ENCODE assay signal across 8 cellular contexts in the genomic region with DNA sequence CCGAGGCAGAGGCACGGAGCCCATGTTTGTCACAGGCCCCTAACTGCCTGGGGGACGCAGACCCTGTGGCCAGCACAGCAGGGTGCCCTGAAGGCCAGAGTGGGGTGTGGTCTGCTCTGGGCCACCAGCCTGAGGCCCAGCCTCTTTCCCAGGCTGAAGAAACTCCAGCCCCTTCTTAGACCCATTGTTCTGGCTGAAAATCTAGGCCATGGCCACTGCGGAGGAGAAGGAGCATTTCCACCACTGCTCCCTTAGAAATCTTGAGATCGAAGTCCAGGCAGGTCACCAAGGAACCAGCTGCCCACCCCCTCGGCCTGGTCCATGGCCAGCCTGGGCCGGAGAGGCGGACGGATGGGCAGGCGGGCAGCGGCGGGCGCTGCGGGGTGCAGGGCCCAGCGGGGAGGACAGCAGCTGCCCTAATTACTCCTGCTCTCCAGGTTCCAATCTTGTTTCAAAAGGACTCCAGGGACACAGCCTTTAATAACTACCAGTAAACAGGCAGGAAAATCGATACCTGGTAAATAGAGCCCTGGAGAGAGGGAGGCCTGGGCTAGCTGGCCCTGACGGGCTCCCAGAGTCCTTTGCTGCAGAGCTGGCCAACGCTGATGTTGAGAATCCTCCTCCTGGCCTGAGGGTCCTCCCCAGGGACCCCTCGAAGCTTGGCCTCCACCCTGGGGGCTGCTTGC. TPM values are rescaled to one million over a fixed set of nuclear protein-coding genes. Genes with fewer than 3 reads are reported as not detected.
DNase-seq lines count a peak whose midpoint lies in the region; ATAC-seq and TF ChIP-seq lines count a peak whose summit lies in the region.

No MANE protein-coding gene starts in this region.

- no peaks in the 10 kb centered on the region for H3K9me3 Mint-ChIP-seq in activated CD8-positive, alpha-beta T cell treated with anti-CD3 and anti-CD28 coated beads, Interleukin-2, amount 10 ng/mL, durations not matched to agents 7 days and 5 days (ENCODE audit: insufficient read depth)
- H3K9me3 Mint-ChIP-seq in activated CD8-positive, alpha-beta T cell treated with anti-CD3 and anti-CD28 coated beads for 36 hours, result no peaks in the 10 kb centered on the region

- CTCF ChIA-PET in activated CD8-positive, alpha-beta T cell treated with anti-CD3 and anti-CD28 coated beads, Interleukin-2, amount 10 ng/mL, durations not matched to agents 7 days and 5 days (lab: Charles Lee), result interaction anchor here (1.3 kb wide), 1 partner anchor 81 kb away, joined by 4 read pairs; no protein-coding TSS in a partner anchor
- CTCF ChIA-PET in activated CD8-positive, alpha-beta T cell treated with anti-CD3 and anti-CD28 coated beads for 36 hours (lab: Charles Lee), result interaction anchor here (1.8 to 2.0 kb wide), 3 partner anchors 21 to 104 kb away, joined by 4 to 10 read pairs (median 9); no protein-coding TSS in a partner anchor

- no peak overlapping the region for H3K4me3 Mint-ChIP-seq in activated CD8-positive, alpha-beta T cell treated with anti-CD3 and anti-CD28 coated beads, Interleukin-2, amount 10 ng/mL, durations not matched to agents 7 days and 5 days
- no peak overlapping the region for H3K4me3 Mint-ChIP-seq in activated CD8-positive, alpha-beta T cell treated with anti-CD3 and anti-CD28 coated beads for 36 hours

- DNase-seq in activated CD8-positive, alpha-beta T cell treated with anti-CD3 and anti-CD28 coated beads, Interleukin-2, amount 10 ng/mL, durations not matched to agents 7 days and 5 days, result no peak
- no peak for DNase-seq in activated CD8-positive, alpha-beta T cell treated with anti-CD3 and anti-CD28 coated beads for 36 hours
- peak; percentile 68 for DNase-seq in NCI-H748 treated with DMSO at 0.1 percent for 48 hours (lab: John Stamatoyannopoulos, UW)
- no peak for DNase-seq in left cardiac atrium
- peak in 40 of 49 donors; percentile 12 to 92 (median 64) for DNase-seq in substantia nigra (lab: John Stamatoyannopoulos, UW)
- DNase-seq in NAMALWA (ENCODE audit: low spot score), result no peak
- no peak for DNase-seq in T-helper 1 cell

- H3K27ac Mint-ChIP-seq in activated CD8-positive, alpha-beta T cell treated with anti-CD3 and anti-CD28 coated beads, Interleukin-2, amount 10 ng/mL, durations not matched to agents 7 days and 5 days, result peak overlapping the region; percentile 9
- no peak overlapping the region for H3K27ac Mint-ChIP-seq in activated CD8-positive, alpha-beta T cell treated with anti-CD3 and anti-CD28 coated beads for 36 hours

- peaks cover 34% of the 10 kb centered on the region for H3K4me1 Mint-ChIP-seq in activated CD8-positive, alpha-beta T cell treated with anti-CD3 and anti-CD28 coated beads, Interleukin-2, amount 10 ng/mL, durations not matched to agents 7 days and 5 days (ENCODE audit: low read depth)
- peaks cover 55% of the 10 kb centered on the region for H3K4me1 Mint-ChIP-seq in activated CD8-positive, alpha-beta T cell treated with anti-CD3 and anti-CD28 coated beads for 36 hours (ENCODE audit: low read depth)

- TF ChIP-seq CTCF in activated CD8-positive, alpha-beta T cell treated with anti-CD3 and anti-CD28 coated beads for 36 hours (IDR thresholded peaks at IDR 0.05), result no peak

- no peak for ATAC-seq in activated CD8-positive, alpha-beta T cell treated with anti-CD3 and anti-CD28 coated beads, Interleukin-2, amount 10 ng/mL, durations not matched to agents 7 days and 5 days
- ATAC-seq in activated CD8-positive, alpha-beta T cell treated with anti-CD3 and anti-CD28 coated beads for 36 hours, result no peak
- ATAC-seq in left cardiac atrium (peak; percentile 28 to 64), GM21723 (IDR thresholded peaks at IDR 0.05; ENCODE audit: unreplicated experiment) (no peak)

- H3K36me3 Mint-ChIP-seq in activated CD8-positive, alpha-beta T cell treated with anti-CD3 and anti-CD28 coated beads, Interleukin-2, amount 10 ng/mL, durations not matched to agents 7 days and 5 days (ENCODE audit: low read depth), result no peaks in the 10 kb centered on the region
- H3K36me3 Mint-ChIP-seq in activated CD8-positive, alpha-beta T cell treated with anti-CD3 and anti-CD28 coated beads for 36 hours (ENCODE audit: low read depth), result no peaks in the 10 kb centered on the region

- H3K27ac ChIP-seq in substantia nigra (ENCODE audit: low read depth, low read length, poor library complexity, severe bottlenecking), result no peak overlapping the region

- intact Hi-C loops in activated CD8-positive, alpha-beta T cell treated with anti-CD3 and anti-CD28 coated beads for 36 hours (cut with micrococcal nuclease), result no loop called here
- intact Hi-C loops in left cardiac atrium (cut with DNase I), result no loop called here

- no peaks in the 10 kb centered on the region for H3K27me3 Mint-ChIP-seq in activated CD8-positive, alpha-beta T cell treated with anti-CD3 and anti-CD28 coated beads, Interleukin-2, amount 10 ng/mL, durations not matched to agents 7 days and 5 days (ENCODE audit: low read depth)
- no peaks in the 10 kb centered on the region for H3K27me3 Mint-ChIP-seq in activated CD8-positive, alpha-beta T cell treated with anti-CD3 and anti-CD28 coated beads for 36 hours

- POLR2A ChIA-PET in activated CD8-positive, alpha-beta T cell treated with anti-CD3 and anti-CD28 coated beads, Interleukin-2, amount 10 ng/mL, durations not matched to agents 7 days and 5 days (lab: Charles Lee), result no interaction called here
- POLR2A ChIA-PET in activated CD8-positive, alpha-beta T cell treated with anti-CD3 and anti-CD28 coated beads for 36 hours (lab: Charles Lee), result interaction anchor here (2.6 kb wide), 1 partner anchor 18 kb away, joined by 11 read pairs; no protein-coding TSS in a partner anchor

RNA-seq across cellular contexts. Expression of a gene that starts 15.0 kb away (rescaled TPM):
- total RNA-seq in activated CD8-positive, alpha-beta T cell treated with anti-CD3 and anti-CD28 coated beads, Interleukin-2, amount 10 ng/mL, durations not matched to agents 7 days and 5 days, result not detected
- total RNA-seq in activated CD8-positive, alpha-beta T cell treated with anti-CD3 and anti-CD28 coated beads for 36 hours, result 1 to 10 TPM; 2.9 to 3.4 TPM
- total RNA-seq in left cardiac atrium, result 1 to 10 TPM; 6.3 to 9.8 TPM

Comparison
In these comparisons a context has a peak if more than half of its experiments do, and no peak if none do; other contexts are left out.
1. ATAC-seq: peak in left cardiac atrium (2 of 2); none in activated CD8-positive, alpha-beta T cell treated with anti-CD3 and anti-CD28 coated beads, Interleukin-2, amount 10 ng/mL, durations not matched to agents 7 days and 5 days (single experiment), activated CD8-positive, alpha-beta T cell treated with anti-CD3 and anti-CD28 coated beads for 36 hours (single experiment) and GM21723 (single experiment).
2. DNase-seq: peak in NCI-H748 treated with DMSO at 0.1 percent for 48 hours (single experiment) and substantia nigra (40 of 49); none in activated CD8-positive, alpha-beta T cell treated with anti-CD3 and anti-CD28 coated beads, Interleukin-2, amount 10 ng/mL, durations not matched to agents 7 days and 5 days (single experiment), activated CD8-positive, alpha-beta T cell treated with anti-CD3 and anti-CD28 coated beads for 36 hours (single experiment), left cardiac atrium (single experiment), NAMALWA (single experiment) and T-helper 1 cell (0 of 5).